1 cellular context compared by ENCODE assay signal in the genomic region with DNA sequence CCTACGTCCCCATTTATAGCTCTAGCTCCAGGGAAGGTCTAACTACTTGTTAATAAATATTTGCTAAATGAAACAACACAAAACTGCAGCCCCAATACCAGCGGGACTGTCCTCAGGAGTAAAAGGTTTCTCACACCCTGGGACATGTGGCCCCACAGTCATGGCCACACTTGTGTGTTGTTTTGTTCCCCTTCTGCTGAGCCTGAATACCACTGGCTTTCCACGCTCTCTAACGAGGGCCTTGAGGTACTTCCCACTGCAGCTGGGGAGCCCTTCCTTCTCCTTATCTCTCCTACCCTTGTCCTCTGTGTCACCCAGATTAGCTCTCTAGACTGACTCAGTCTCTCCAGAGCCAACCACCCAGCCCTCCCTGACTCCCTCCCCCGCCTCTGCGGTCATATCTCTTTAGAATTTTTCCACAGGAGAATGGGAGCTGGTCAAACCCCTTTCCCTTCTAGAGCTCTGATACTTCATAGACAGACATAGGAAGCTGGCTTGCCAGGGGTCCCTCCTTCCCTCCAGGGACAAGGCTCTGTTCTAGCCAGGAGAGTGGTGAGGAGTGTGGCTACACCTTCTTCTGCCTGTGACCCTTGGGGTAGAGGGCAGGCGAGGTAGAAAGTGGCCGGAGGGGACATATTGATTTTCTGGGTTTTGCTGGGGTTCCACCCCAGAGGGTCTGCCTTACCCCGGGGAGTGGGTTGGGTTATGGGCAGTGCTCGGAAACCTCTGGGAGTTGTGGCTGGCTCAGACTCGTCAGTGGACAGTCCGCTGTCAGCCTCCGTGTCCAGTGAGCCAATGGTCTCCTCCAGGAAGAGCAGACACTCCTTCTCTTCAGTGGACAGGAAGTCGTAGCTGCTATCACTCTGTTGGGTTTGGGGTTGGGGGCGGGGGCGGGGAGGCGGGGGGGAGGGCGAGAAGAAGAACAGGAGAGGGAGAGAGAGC.
A peak's percentile ranks its signal among the peaks of the same experiment; 100 is the strongest.
TF ChIP-seq lines count a peak whose summit lies in the region.

No MANE protein-coding gene starts in this region.

TF ChIP-seq in K562, 482 proteins besides CTCF, POLR2A, EP300 and RAD21 (continued from another document):
- peak; percentile 67 for TF ChIP-seq ZBTB33 (CRISPR knock-in tag; IDR thresholded peaks at IDR 0.05)
- peak; percentile 92 for TF ChIP-seq ZNF695 (CRISPR knock-in tag; IDR thresholded peaks at IDR 0.05)
- TF ChIP-seq ZNF436 (CRISPR knock-in tag; IDR thresholded peaks at IDR 0.05) = no peak
- no peak for TF ChIP-seq ATF1 (CRISPR knock-in tag; IDR thresholded peaks at IDR 0.05)
- TF ChIP-seq ATF1 (tag; IDR thresholded peaks at IDR 0.05) = peak; percentile 89
